In the genomic region with DNA sequence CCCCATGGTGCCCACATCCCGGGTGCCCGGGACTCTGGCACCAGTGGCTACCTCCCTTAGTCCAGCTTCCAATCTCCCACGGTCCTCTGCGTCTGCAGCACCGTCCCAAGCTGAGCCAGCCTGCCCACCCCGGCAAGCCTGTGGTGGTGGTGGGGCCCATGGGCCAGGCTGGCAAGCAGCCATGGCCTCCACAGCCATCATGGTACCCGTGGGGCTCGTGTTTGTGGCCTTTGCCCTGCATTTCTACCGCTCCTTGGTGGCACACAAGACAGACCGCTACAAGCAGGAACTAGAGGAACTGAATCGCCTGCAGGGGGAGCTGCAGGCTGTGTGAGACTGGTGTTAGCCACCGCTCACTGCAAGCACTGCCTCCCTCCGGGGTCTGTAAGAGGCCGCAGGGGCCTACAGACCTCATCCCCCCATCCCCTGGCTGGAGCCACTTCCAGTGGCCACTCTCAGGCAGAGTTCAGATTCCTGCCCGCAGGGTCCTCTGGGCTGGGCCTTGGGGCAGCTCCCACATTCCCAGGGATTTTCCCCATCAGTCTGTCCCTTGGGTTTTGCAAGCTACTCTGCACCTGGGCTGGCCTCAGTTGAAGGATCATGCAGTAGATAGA, we compare ENCODE assay signal across 8 cellular contexts. TPM values are rescaled to one million over a fixed set of nuclear protein-coding genes. Genes with fewer than 3 reads are reported as not detected.
DNase-seq lines count a peak whose midpoint lies in the region; ATAC-seq and TF ChIP-seq lines count a peak whose summit lies in the region.

No MANE protein-coding gene starts in this region.

- H3K4me2 ChIP-seq in mesendoderm (ENCODE audit: low read length) = no peak overlapping the region

- H4K8ac ChIP-seq in mesendoderm (ENCODE audit: low read depth, low read length) = no peak overlapping the region

- no CpG with 5 or more reads among the region's 15 CpGs for WGBS in mesendoderm (ENCODE audit: extremely low coverage, insufficient coverage, low lambda C conversion rate)

- H3K27ac Mint-ChIP-seq in stimulated activated memory B cell treated with anti-CD40 and anti-IgM and Interleukin-4, amounts not matched to agents 10 μg/mL and 1 μg/mL and 100 μg/mL, for 72 hours = peak overlapping the region; percentile 44

- peaks cover 41% of the 10 kb centered on the region for H3K4me1 Mint-ChIP-seq in stimulated activated memory B cell treated with anti-CD40 and anti-IgM and Interleukin-4, amounts not matched to agents 10 μg/mL and 1 μg/mL and 100 μg/mL, for 72 hours

- no peaks in the 10 kb centered on the region for H3K9me3 Mint-ChIP-seq in stimulated activated memory B cell treated with anti-CD40 and anti-IgM and Interleukin-4, amounts not matched to agents 10 μg/mL and 1 μg/mL and 100 μg/mL, for 72 hours

- peak; percentile 70 for TF ChIP-seq CTCF in AG10803 (conservative IDR thresholded peaks at IDR 0.05; ENCODE audit: low read length)

- H2BK120ac ChIP-seq in mesendoderm (ENCODE audit: low read depth, low read length) = no peak overlapping the region

- H3K27ac ChIP-seq in mesendoderm (ENCODE audit: low read depth, low read length) = no peak overlapping the region

- H3K27me3 ChIP-seq in mesendoderm (ENCODE audit: insufficient read depth, low read length, poor library complexity) = no peaks in the 10 kb centered on the region

- peaks cover 4% of the 10 kb centered on the region for H3K36me3 Mint-ChIP-seq in stimulated activated memory B cell treated with anti-CD40 and anti-IgM and Interleukin-4, amounts not matched to agents 10 μg/mL and 1 μg/mL and 100 μg/mL, for 72 hours

- peaks cover 7% of the 10 kb centered on the region for H3K4me1 ChIP-seq in mesendoderm (ENCODE audit: control insufficient read depth, low read depth, low read length)

- no peak overlapping the region for H3K18ac ChIP-seq in mesendoderm (ENCODE audit: low read length)

- DNase-seq in AG10803 (ENCODE audit: low read depth) (peak; percentile 67), NCI-H510A (lab: John Stamatoyannopoulos, UW) (peak; percentile 71), dedifferentiated amniotic fluid mesenchymal stem cell (ENCODE audit: extremely low spot score) (peak; percentile 34), mesendoderm (peak; percentile 95), GM19240 (ENCODE audit: insufficient read length, low spot score) (no peak)
- peak; percentile 51 to 59 for DNase-seq in activated CD4-positive, alpha-beta T cell treated with anti-CD3 and anti-CD28 coated beads for 4 hours

- H3K4me3 ChIP-seq in AG10803 (ENCODE audit: low read length) = no peak overlapping the region
- no peak overlapping the region for H3K4me3 ChIP-seq in mesendoderm (ENCODE audit: low read length)

- no peak overlapping the region for H2AK5ac ChIP-seq in mesendoderm (ENCODE audit: low read length)

- no peak overlapping the region for H2BK15ac ChIP-seq in mesendoderm (replicated peaks; ENCODE audit: low read depth)

- peak; percentile 22 for ATAC-seq in GM21515 (IDR thresholded peaks at IDR 0.05; ENCODE audit: unreplicated experiment)
- ATAC-seq in stimulated activated memory B cell treated with anti-CD40 and anti-IgM and Interleukin-4, amounts not matched to agents 10 μg/mL and 1 μg/mL and 100 μg/mL, for 72 hours = peak; percentile 39

- H2BK5ac ChIP-seq in mesendoderm (ENCODE audit: low read length) = no peak overlapping the region

- peaks cover 3% of the 10 kb centered on the region for H3K79me2 ChIP-seq in mesendoderm (ENCODE audit: control insufficient read depth, insufficient read depth, low read length)

- H3K27me3 Mint-ChIP-seq in stimulated activated memory B cell treated with anti-CD40 and anti-IgM and Interleukin-4, amounts not matched to agents 10 μg/mL and 1 μg/mL and 100 μg/mL, for 72 hours = no peaks in the 10 kb centered on the region

- peak overlapping the region; percentile 44 for H3K9ac ChIP-seq in mesendoderm (ENCODE audit: low read length)

- no peak overlapping the region for H3K4ac ChIP-seq in mesendoderm (ENCODE audit: low read depth, low read length)

- H3K23ac ChIP-seq in mesendoderm (ENCODE audit: low read length) = no peak overlapping the region

- no peak overlapping the region for H3K4me3 Mint-ChIP-seq in stimulated activated memory B cell treated with anti-CD40 and anti-IgM and Interleukin-4, amounts not matched to agents 10 μg/mL and 1 μg/mL and 100 μg/mL, for 72 hours

- peaks cover 3% of the 10 kb centered on the region for H3K79me1 ChIP-seq in mesendoderm (ENCODE audit: low read length)

- no peaks in the 10 kb centered on the region for H3K36me3 ChIP-seq in mesendoderm (ENCODE audit: control insufficient read depth, insufficient read depth, low read length)

- H3K56ac ChIP-seq in mesendoderm (ENCODE audit: low read length) = peak overlapping the region; percentile 53

- no peak overlapping the region for H4K5ac ChIP-seq in mesendoderm (ENCODE audit: low read length)

RNA-seq across cellular contexts. Expression of a gene that starts 3.9 kb away (rescaled TPM):
- polyA plus RNA-seq in mesendoderm (2013, experiment 1 of 2) = 27.7 TPM
- 25.3 TPM for polyA plus RNA-seq in mesendoderm (2013, experiment 2 of 2)

RNA-seq across cellular contexts. Expression of a gene that starts 4.8 kb away (rescaled TPM):
- 3.6 TPM for polyA plus RNA-seq in mesendoderm (2013, experiment 1 of 2)
- 3.5 TPM for polyA plus RNA-seq in mesendoderm (2013, experiment 2 of 2)

RNA-seq across cellular contexts. Expression of a gene that starts 30.2 kb away (rescaled TPM):
- polyA plus RNA-seq in mesendoderm (2013, experiment 1 of 2) = 46.9 TPM
- polyA plus RNA-seq in mesendoderm (2013, experiment 2 of 2) = 47.5 TPM

RNA-seq across cellular contexts. Expression of a gene that starts 31.4 kb away (rescaled TPM):
- polyA plus RNA-seq in mesendoderm (2013, experiment 1 of 2) = 1.8 TPM
- polyA plus RNA-seq in mesendoderm (2013, experiment 2 of 2) = 1.9 TPM

RNA-seq across cellular contexts. Expression of a gene that starts 56.8 kb away (rescaled TPM):
- 4.5 TPM for polyA plus RNA-seq in mesendoderm (2013, experiment 1 of 2)
- polyA plus RNA-seq in mesendoderm (2013, experiment 2 of 2) = 4.0 TPM
